ENCODE assay signal across 1 cellular context in the genomic region with DNA sequence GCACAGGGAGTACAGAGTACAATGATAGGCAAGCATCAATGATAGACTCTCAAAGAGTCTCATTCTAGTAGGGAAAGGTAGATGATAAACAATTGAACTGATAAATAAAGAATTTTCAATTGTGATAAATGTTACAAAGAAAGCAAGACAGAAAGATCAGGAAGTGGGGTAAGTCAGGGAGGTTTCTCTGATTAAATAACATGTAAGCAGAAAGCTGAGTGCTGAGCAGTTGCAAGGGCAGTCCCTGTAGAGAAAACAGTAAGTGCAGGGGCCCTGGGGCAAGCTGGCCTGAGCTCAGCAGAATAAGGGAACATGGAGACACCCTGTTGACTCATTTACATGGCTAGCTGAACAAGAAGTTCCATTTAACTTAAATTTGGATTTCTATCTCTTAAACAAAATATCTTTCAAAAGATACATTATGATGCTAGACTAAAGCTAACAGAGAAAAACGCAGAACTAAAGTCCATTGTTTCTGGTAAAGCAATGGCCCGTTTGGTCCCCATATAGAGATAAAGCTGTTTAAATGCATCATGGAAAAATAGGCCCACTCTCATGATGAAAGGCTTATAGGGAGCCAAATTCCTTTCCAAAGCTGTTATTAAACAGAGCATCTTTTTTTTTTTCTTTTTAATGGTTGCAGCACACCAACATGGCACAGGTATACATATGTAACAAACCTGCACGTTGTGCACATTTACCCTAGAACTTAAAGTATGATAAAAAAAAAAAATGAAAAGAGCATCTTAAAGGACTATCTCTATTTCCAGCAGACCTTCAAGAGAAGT.
TF ChIP-seq lines count a peak whose summit lies in the region.

No MANE protein-coding gene starts in this region.

TF ChIP-seq in GM23338, 12 proteins besides CTCF, POLR2A, EP300 and RAD21 (continued from another document):
- TF ChIP-seq, protein P1, sequence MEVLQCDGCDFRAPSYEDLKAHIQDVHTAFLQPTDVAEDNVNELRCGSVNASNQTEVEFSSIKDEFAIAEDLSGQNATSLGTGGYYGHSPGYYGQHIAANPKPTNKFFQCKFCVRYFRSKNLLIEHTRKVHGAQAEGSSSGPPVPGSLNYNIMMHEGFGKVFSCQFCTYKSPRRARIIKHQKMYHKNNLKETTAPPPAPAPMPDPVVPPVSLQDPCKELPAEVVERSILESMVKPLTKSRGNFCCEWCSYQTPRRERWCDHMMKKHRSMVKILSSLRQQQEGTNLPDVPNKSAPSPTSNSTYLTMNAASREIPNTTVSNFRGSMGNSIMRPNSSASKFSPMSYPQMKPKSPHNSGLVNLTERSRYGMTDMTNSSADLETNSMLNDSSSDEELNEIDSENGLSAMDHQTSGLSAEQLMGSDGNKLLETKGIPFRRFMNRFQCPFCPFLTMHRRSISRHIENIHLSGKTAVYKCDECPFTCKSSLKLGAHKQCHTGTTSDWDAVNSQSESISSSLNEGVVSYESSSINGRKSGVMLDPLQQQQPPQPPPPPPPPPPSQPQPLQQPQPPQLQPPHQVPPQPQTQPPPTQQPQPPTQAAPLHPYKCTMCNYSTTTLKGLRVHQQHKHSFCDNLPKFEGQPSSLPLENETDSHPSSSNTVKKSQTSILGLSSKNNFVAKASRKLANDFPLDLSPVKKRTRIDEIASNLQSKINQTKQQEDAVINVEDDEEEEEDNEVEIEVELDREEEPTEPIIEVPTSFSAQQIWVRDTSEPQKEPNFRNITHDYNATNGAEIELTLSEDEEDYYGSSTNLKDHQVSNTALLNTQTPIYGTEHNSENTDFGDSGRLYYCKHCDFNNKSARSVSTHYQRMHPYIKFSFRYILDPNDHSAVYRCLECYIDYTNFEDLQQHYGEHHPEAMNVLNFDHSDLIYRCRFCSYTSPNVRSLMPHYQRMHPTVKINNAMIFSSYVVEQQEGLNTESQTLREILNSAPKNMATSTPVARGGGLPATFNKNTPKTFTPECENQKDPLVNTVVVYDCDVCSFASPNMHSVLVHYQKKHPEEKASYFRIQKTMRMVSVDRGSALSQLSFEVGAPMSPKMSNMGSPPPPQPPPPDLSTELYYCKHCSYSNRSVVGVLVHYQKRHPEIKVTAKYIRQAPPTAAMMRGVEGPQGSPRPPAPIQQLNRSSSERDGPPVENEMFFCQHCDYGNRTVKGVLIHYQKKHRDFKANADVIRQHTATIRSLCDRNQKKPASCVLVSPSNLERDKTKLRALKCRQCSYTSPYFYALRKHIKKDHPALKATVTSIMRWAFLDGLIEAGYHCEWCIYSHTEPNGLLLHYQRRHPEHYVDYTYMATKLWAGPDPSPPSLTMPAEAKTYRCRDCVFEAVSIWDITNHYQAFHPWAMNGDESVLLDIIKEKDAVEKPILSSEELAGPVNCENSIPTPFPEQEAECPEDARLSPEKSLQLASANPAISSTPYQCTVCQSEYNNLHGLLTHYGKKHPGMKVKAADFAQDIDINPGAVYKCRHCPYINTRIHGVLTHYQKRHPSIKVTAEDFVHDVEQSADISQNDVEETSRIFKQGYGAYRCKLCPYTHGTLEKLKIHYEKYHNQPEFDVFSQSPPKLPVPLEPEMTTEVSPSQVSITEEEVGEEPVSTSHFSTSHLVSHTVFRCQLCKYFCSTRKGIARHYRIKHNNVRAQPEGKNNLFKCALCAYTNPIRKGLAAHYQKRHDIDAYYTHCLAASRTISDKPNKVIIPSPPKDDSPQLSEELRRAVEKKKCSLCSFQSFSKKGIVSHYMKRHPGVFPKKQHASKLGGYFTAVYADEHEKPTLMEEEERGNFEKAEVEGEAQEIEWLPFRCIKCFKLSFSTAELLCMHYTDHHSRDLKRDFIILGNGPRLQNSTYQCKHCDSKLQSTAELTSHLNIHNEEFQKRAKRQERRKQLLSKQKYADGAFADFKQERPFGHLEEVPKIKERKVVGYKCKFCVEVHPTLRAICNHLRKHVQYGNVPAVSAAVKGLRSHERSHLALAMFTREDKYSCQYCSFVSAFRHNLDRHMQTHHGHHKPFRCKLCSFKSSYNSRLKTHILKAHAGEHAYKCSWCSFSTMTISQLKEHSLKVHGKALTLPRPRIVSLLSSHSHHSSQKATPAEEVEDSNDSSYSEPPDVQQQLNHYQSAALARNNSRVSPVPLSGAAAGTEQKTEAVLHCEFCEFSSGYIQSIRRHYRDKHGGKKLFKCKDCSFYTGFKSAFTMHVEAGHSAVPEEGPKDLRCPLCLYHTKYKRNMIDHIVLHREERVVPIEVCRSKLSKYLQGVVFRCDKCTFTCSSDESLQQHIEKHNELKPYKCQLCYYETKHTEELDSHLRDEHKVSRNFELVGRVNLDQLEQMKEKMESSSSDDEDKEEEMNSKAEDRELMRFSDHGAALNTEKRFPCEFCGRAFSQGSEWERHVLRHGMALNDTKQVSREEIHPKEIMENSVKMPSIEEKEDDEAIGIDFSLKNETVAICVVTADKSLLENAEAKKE (CRISPR knock-in tag; IDR thresholded peaks at IDR 0.05) = no peak
- no peak for TF ChIP-seq ZNF331 (CRISPR knock-in tag; IDR thresholded peaks at IDR 0.05; ENCODE audit: low read depth)
- TF ChIP-seq STAT1 (IDR thresholded peaks at IDR 0.05; ENCODE audit: unreplicated experiment) = no peak
- TF ChIP-seq JUNB (IDR thresholded peaks at IDR 0.05; ENCODE audit: unreplicated experiment) = no peak
- TF ChIP-seq, protein P2, sequence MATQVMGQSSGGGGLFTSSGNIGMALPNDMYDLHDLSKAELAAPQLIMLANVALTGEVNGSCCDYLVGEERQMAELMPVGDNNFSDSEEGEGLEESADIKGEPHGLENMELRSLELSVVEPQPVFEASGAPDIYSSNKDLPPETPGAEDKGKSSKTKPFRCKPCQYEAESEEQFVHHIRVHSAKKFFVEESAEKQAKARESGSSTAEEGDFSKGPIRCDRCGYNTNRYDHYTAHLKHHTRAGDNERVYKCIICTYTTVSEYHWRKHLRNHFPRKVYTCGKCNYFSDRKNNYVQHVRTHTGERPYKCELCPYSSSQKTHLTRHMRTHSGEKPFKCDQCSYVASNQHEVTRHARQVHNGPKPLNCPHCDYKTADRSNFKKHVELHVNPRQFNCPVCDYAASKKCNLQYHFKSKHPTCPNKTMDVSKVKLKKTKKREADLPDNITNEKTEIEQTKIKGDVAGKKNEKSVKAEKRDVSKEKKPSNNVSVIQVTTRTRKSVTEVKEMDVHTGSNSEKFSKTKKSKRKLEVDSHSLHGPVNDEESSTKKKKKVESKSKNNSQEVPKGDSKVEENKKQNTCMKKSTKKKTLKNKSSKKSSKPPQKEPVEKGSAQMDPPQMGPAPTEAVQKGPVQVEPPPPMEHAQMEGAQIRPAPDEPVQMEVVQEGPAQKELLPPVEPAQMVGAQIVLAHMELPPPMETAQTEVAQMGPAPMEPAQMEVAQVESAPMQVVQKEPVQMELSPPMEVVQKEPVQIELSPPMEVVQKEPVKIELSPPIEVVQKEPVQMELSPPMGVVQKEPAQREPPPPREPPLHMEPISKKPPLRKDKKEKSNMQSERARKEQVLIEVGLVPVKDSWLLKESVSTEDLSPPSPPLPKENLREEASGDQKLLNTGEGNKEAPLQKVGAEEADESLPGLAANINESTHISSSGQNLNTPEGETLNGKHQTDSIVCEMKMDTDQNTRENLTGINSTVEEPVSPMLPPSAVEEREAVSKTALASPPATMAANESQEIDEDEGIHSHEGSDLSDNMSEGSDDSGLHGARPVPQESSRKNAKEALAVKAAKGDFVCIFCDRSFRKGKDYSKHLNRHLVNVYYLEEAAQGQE (IDR thresholded peaks at IDR 0.05; ENCODE audit: unreplicated experiment) = no peak
